ENCODE assay signal across 1 cellular context in genomic region chr1:215583185-215583692, GRCh38.
TF ChIP-seq lines count a peak whose summit lies in the region.

No MANE protein-coding gene starts in this region.

TF ChIP-seq in A549, 52 proteins besides CTCF, POLR2A, EP300 and RAD21 (continued from another document):
- TF ChIP-seq REST (IDR thresholded peaks at IDR 0.05), result no peak
- no peak for TF ChIP-seq FOSL2 (IDR thresholded peaks at IDR 0.05)
- TF ChIP-seq FOSL2 (CRISPR knock-in tag; IDR thresholded peaks at IDR 0.05), result no peak
- TF ChIP-seq MAX (IDR thresholded peaks at IDR 0.05), result no peak
- TF ChIP-seq JUN (IDR thresholded peaks at IDR 0.05), result no peak
- TF ChIP-seq KDM5A (IDR thresholded peaks at IDR 0.05), result no peak
- no peak for TF ChIP-seq RFX5 (IDR thresholded peaks at IDR 0.05)
- TF ChIP-seq BHLHE40 (IDR thresholded peaks at IDR 0.05; ENCODE audit: low read depth, low read length), result no peak
- TF ChIP-seq KDM1A (IDR thresholded peaks at IDR 0.05; ENCODE audit: low read depth), result no peak
- TF ChIP-seq GATA3 (IDR thresholded peaks at IDR 0.05; ENCODE audit: borderline replicate concordance), result no peak
- TF ChIP-seq CBX8 (IDR thresholded peaks at IDR 0.05), result no peak
- no peak for TF ChIP-seq PHF8 (IDR thresholded peaks at IDR 0.05; ENCODE audit: borderline replicate concordance, low read depth)
- TF ChIP-seq EHF (CRISPR knock-in tag; IDR thresholded peaks at IDR 0.05), result no peak
- no peak for TF ChIP-seq EHMT2 (IDR thresholded peaks at IDR 0.05; ENCODE audit: low read depth)
